ENCODE assay signal across 27 cellular contexts in the genomic region with DNA sequence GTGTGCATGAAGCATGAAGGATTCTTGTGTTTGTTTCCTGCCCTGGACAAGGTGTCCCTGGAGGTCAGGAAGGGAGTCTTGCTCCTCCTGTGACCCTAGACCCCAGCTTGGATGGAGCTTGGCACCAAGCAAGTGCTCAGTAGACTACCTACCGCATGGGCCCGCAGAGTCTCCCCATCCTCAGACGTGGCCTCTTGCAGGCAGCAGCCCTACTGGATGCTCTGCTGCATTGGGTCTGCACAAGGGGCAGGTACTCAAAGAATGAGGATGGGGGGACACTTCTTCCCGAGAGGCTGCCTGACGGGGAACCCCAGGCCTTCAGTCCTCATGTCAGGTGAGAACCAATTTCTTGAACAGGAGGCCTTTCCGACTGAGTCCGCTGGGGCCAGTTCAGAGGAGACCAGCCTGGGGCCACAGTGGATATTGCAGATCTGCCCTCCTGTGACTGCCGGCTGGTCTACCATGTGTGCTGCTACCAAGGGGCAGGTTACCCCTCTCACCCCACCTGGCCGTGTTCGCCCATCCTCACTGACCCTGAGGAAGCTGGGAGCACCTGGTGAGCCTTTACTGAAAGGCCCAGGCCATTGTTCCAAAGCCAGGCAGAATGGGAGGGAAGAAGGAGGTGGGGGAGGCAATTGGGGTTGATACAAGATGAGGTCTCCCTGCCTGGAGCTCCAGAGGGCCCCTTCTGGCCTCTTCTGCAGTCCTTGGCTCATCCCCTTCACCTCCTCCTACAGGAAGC.
DNase-seq lines count a peak whose midpoint lies in the region; ATAC-seq and TF ChIP-seq lines count a peak whose summit lies in the region.
"Had no signal": no experiment of that assay in that cellular context is flagged by ENCODE, and none has a peak within 500 bp of the region (broad histone marks: within the 10 kb centered on the region; RNA-seq: fewer than 3 reads in every experiment).

No MANE protein-coding gene starts in this region.

- DNase-seq in Caco-2 (no peak), ascending aorta (ENCODE audit: low spot score in 2 of 2) (peak in 1 of 2 donors; percentile 58), memory B cell (ENCODE audit: low spot score in 2 of 2) (no peak), globus pallidus (ENCODE audit: low spot score) (no peak), foreskin keratinocyte (no peak)
- DNase-seq in stimulated activated naive B cell treated with anti-CD40 and anti-IgM and Interleukin-4, amounts not matched to agents 10 μg/mL and 1 μg/mL and 100 μg/mL, for 72 hours, result no peak
- DNase-seq: activated CD4-positive, alpha-beta T cell treated with anti-CD3 and anti-CD28 coated beads for 48 hours; activated naive CD4-positive, alpha-beta T cell treated with anti-CD3 and anti-CD28 coated beads, Interleukin-2, amount 50 U/mL, for 16 hours; activated T-cell treated with anti-CD3 and anti-CD28 coated beads, Interleukin-2, amount 50 U/mL, for 72 hours; anterior cingulate cortex; CD4-positive, alpha-beta T cell; DMS 273 treated with DMSO at 0.1 percent for 48 hours; heart right ventricle; left colon; mesendoderm; naive thymus-derived CD4-positive, alpha-beta T cell; NCI-H2171 treated with DMSO at 0.1 percent for 48 hours; NCI-H524 treated with DMSO at 0.1 percent for 48 hours; NK-92 treated with Interleukin-12 subunit alpha and Interleukin-12 subunit beta, amount 100 ng/mL, for 24 hours; Peyer's patch; retina; stimulated activated CD4-positive, alpha-beta T cell treated with anti-CD3 and anti-CD28 coated beads, Interleukin-2, amount 100 ng/mL, for 48 hours had no signal

- H3K27ac Mint-ChIP-seq in Caco-2 (ENCODE audit: unreplicated experiment) (peak overlapping the region; percentile 65), memory B cell (peak overlapping the region; percentile 67)
- H3K27ac Mint-ChIP-seq in stimulated activated naive B cell treated with anti-CD40 and anti-IgM and Interleukin-4, amounts not matched to agents 10 μg/mL and 1 μg/mL and 100 μg/mL, for 72 hours, result peak overlapping the region; percentile 25
- H3K27ac Mint-ChIP-seq: activated T-cell treated with anti-CD3 and anti-CD28 coated beads, Interleukin-2, amount 50 U/mL, for 72 hours; CD4-positive, alpha-beta T cell; naive thymus-derived CD4-positive, alpha-beta T cell; stimulated activated effector memory CD8-positive, alpha-beta T cell treated with anti-CD3 and anti-CD28 coated beads, Interleukin-12 subunit alpha, Interleukin-12 subunit beta, amount 100 ng/mL, for 72 hours had no signal

- H3K27ac ChIP-seq in ascending aorta (peak overlapping the region; percentile 87 to 93), foreskin keratinocyte (no peak overlapping the region)
- H3K27ac ChIP-seq: Peyer's patch had no signal

- CTCF ChIA-PET in Caco-2 (lab: Charles Lee), result interaction anchor here (1.1 kb wide), 1 partner anchor 244 kb away, joined by 3 read pairs; no protein-coding TSS in a partner anchor

- peaks cover 23% of the 10 kb centered on the region for H3K4me1 ChIP-seq in Caco-2
- H3K4me1 ChIP-seq in ascending aorta, result peaks cover 23 to 43% of the 10 kb centered on the region in 2 donors
- H3K4me1 ChIP-seq in foreskin keratinocyte, result peaks cover 32% of the 10 kb centered on the region

- H3K4me1 Mint-ChIP-seq in Caco-2 (ENCODE audit: low read depth, unreplicated experiment), result peaks cover 15% of the 10 kb centered on the region
- H3K4me1 Mint-ChIP-seq in memory B cell, result peaks cover 31% of the 10 kb centered on the region
- peaks cover 35 to 48% of the 10 kb centered on the region in 2 donors for H3K4me1 Mint-ChIP-seq in stimulated activated naive B cell treated with anti-CD40 and anti-IgM and Interleukin-4, amounts not matched to agents 10 μg/mL and 1 μg/mL and 100 μg/mL, for 72 hours
- H3K4me1 Mint-ChIP-seq: central memory CD8-positive, alpha-beta T cell had no signal

- no peaks in the 10 kb centered on the region for H3K9me3 ChIP-seq in Caco-2
- H3K9me3 ChIP-seq in ascending aorta, result no peaks in the 10 kb centered on the region
- H3K9me3 ChIP-seq: heart right ventricle, Peyer's patch, SJSA1 had no signal

- ATAC-seq in memory B cell (ENCODE audit: low read depth), result no peak
- ATAC-seq in stimulated activated naive B cell treated with anti-CD40 and anti-IgM and Interleukin-4, amounts not matched to agents 10 μg/mL and 1 μg/mL and 100 μg/mL, for 72 hours (replicated peaks), result no peak
- ATAC-seq in SK-N-SH treated with all-trans-retinoic acid at 6 μM for 48 hours, result no peak
- no peak for ATAC-seq in foreskin keratinocyte
- ATAC-seq in GM21515 (IDR thresholded peaks at IDR 0.05; ENCODE audit: unreplicated experiment), result no peak
- ATAC-seq: left colon had no signal

- H3K27me3 Mint-ChIP-seq in Caco-2 (ENCODE audit: insufficient read depth, unreplicated experiment), result no peaks in the 10 kb centered on the region
- no peaks in the 10 kb centered on the region for H3K27me3 Mint-ChIP-seq in memory B cell
- no peaks in the 10 kb centered on the region for H3K27me3 Mint-ChIP-seq in stimulated activated naive B cell treated with anti-CD40 and anti-IgM and Interleukin-4, amounts not matched to agents 10 μg/mL and 1 μg/mL and 100 μg/mL, for 72 hours
- H3K27me3 Mint-ChIP-seq: CD4-positive, alpha-beta T cell; naive thymus-derived CD4-positive, alpha-beta T cell had no signal

- no peaks in the 10 kb centered on the region for H3K36me3 Mint-ChIP-seq in Caco-2 (ENCODE audit: insufficient read depth, unreplicated experiment)
- H3K36me3 Mint-ChIP-seq in memory B cell, result no peaks in the 10 kb centered on the region
- H3K36me3 Mint-ChIP-seq in stimulated activated naive B cell treated with anti-CD40 and anti-IgM and Interleukin-4, amounts not matched to agents 10 μg/mL and 1 μg/mL and 100 μg/mL, for 72 hours, result peaks cover 0 to 9% of the 10 kb centered on the region in 2 donors
- H3K36me3 Mint-ChIP-seq: naive thymus-derived CD4-positive, alpha-beta T cell; stimulated activated effector memory CD8-positive, alpha-beta T cell treated with anti-CD3 and anti-CD28 coated beads, Interleukin-12 subunit alpha, Interleukin-12 subunit beta, amount 100 ng/mL, for 72 hours had no signal

- H3K4me3 Mint-ChIP-seq in Caco-2 (ENCODE audit: unreplicated experiment) (no peak overlapping the region), memory B cell (no peak overlapping the region)
- H3K4me3 Mint-ChIP-seq in stimulated activated naive B cell treated with anti-CD40 and anti-IgM and Interleukin-4, amounts not matched to agents 10 μg/mL and 1 μg/mL and 100 μg/mL, for 72 hours, result no peak overlapping the region
- H3K4me3 Mint-ChIP-seq: activated T-cell treated with anti-CD3 and anti-CD28 coated beads, Interleukin-2, amount 50 U/mL, for 72 hours; CD4-positive, alpha-beta T cell; central memory CD8-positive, alpha-beta T cell; naive thymus-derived CD4-positive, alpha-beta T cell; stimulated activated effector memory CD8-positive, alpha-beta T cell treated with anti-CD3 and anti-CD28 coated beads, Interleukin-12 subunit alpha, Interleukin-12 subunit beta, amount 100 ng/mL, for 72 hours had no signal

- H3K9me3 Mint-ChIP-seq in Caco-2 (ENCODE audit: unreplicated experiment) (no peaks in the 10 kb centered on the region), memory B cell (no peaks in the 10 kb centered on the region)
- no peaks in the 10 kb centered on the region for H3K9me3 Mint-ChIP-seq in stimulated activated naive B cell treated with anti-CD40 and anti-IgM and Interleukin-4, amounts not matched to agents 10 μg/mL and 1 μg/mL and 100 μg/mL, for 72 hours
- H3K9me3 Mint-ChIP-seq: activated T-cell treated with anti-CD3 and anti-CD28 coated beads, Interleukin-2, amount 50 U/mL, for 72 hours; CD4-positive, alpha-beta T cell; central memory CD8-positive, alpha-beta T cell; stimulated activated effector memory CD8-positive, alpha-beta T cell treated with anti-CD3 and anti-CD28 coated beads, Interleukin-12 subunit alpha, Interleukin-12 subunit beta, amount 100 ng/mL, for 72 hours had no signal

- H3K27me3 ChIP-seq in Caco-2 (replicated peaks; ENCODE audit: control insufficient read depth, insufficient read depth, low read length), result no peaks in the 10 kb centered on the region
- H3K27me3 ChIP-seq in ascending aorta, result no peaks in the 10 kb centered on the region
- no peaks in the 10 kb centered on the region for H3K27me3 ChIP-seq in foreskin keratinocyte
- H3K27me3 ChIP-seq: heart right ventricle, Peyer's patch, SJSA1 had no signal

- intact Hi-C loops in Caco-2 (cut with micrococcal nuclease; ENCODE audit: unreplicated experiment) (no loop called here), ascending aorta (cut with DNase I) (loop anchor here (2.0 kb wide), 3 partner anchors 17 to 175 kb away; no protein-coding TSS in a partner anchor)

- H3K36me3 ChIP-seq in Caco-2 (ENCODE audit: control insufficient read depth, insufficient read depth, low read length) (no peaks in the 10 kb centered on the region), ascending aorta (no peaks in the 10 kb centered on the region)
- H3K36me3 ChIP-seq: Peyer's patch, SJSA1 had no signal

- no TSS peak for BruUV-seq in Caco-2 (replicated peaks; lab: Mats Ljungman, UMichigan)

- TF ChIP-seq CTCF in Caco-2 (IDR thresholded peaks at IDR 0.05; ENCODE audit: insufficient read depth in 1 of 2, low read depth in 1 of 2, low read length in 1 of 2, severe bottlenecking in 1 of 2, unreplicated experiment in 1 of 2) (no peak), ascending aorta (IDR thresholded peaks at IDR 0.05) (no peak), foreskin keratinocyte (conservative IDR thresholded peaks at IDR 0.05) (no peak)

- POLR2A ChIA-PET in Caco-2 (lab: Charles Lee), result no interaction called here

- H3K4me3 ChIP-seq in Caco-2 (ENCODE audit: low read depth, low read length) (no peak overlapping the region), ascending aorta (no peak overlapping the region)
- H3K4me3 ChIP-seq: heart right ventricle, Peyer's patch, SJSA1 had no signal

TF ChIP-seq in SK-N-SH treated with all-trans-retinoic acid at 6 μM for 48 hours, 23 proteins besides CTCF, POLR2A, EP300 and RAD21 (continues in another document):
- no peak for TF ChIP-seq CSDC2 (CRISPR knock-in tag; IDR thresholded peaks at IDR 0.05)
- no peak for TF ChIP-seq ISL1 (CRISPR knock-in tag; IDR thresholded peaks at IDR 0.05)
- TF ChIP-seq ZNF565 (CRISPR knock-in tag; conservative IDR thresholded peaks at IDR 0.05; ENCODE audit: low read depth), result no peak
- no peak for TF ChIP-seq ESRRG (CRISPR knock-in tag; IDR thresholded peaks at IDR 0.05)
- TF ChIP-seq GLIS3 (CRISPR knock-in tag; IDR thresholded peaks at IDR 0.05), result no peak
- TF ChIP-seq, protein P1, sequence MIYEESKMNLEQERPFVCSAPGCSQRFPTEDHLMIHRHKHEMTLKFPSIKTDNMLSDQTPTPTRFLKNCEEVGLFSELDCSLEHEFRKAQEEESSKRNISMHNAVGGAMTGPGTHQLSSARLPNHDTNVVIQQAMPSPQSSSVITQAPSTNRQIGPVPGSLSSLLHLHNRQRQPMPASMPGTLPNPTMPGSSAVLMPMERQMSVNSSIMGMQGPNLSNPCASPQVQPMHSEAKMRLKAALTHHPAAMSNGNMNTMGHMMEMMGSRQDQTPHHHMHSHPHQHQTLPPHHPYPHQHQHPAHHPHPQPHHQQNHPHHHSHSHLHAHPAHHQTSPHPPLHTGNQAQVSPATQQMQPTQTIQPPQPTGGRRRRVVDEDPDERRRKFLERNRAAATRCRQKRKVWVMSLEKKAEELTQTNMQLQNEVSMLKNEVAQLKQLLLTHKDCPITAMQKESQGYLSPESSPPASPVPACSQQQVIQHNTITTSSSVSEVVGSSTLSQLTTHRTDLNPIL (CRISPR knock-in tag; IDR thresholded peaks at IDR 0.05; ENCODE audit: low read depth), result no peak
- TF ChIP-seq ZNF70 (CRISPR knock-in tag; IDR thresholded peaks at IDR 0.05), result no peak
